Comparison of ENCODE assay signal across 1 cellular context in genomic region chr2:119753041-119753929, GRCh38.
A peak's percentile ranks its signal among the peaks of the same experiment; 100 is the strongest.
TF ChIP-seq lines count a peak whose summit lies in the region.

No MANE protein-coding gene starts in this region.

TF ChIP-seq in K562, 482 proteins besides CTCF, POLR2A, EP300 and RAD21 (continued from another document and continues in another):
- no peak for TF ChIP-seq ZNF395 (CRISPR knock-in tag; IDR thresholded peaks at IDR 0.05)
- TF ChIP-seq CBFB (CRISPR knock-in tag; IDR thresholded peaks at IDR 0.05): no peak
- no peak for TF ChIP-seq HMG20B (CRISPR knock-in tag; IDR thresholded peaks at IDR 0.05)
- no peak for TF ChIP-seq MTA3 (IDR thresholded peaks at IDR 0.05; ENCODE audit: borderline replicate concordance)
- TF ChIP-seq SNIP1 (IDR thresholded peaks at IDR 0.05; ENCODE audit: low read depth): no peak
- no peak for TF ChIP-seq ZNF280B (CRISPR knock-in tag; IDR thresholded peaks at IDR 0.05)
- TF ChIP-seq ZNF274 (IDR thresholded peaks at IDR 0.05; ENCODE audit: borderline replicate concordance, low read depth, low read length): no peak
- TF ChIP-seq ZBTB2 (IDR thresholded peaks at IDR 0.05): no peak
- TF ChIP-seq E2F6 (IDR thresholded peaks at IDR 0.05; ENCODE audit: borderline replicate concordance in 1 of 2, extremely low read depth in 1 of 2, insufficient read depth in 1 of 2, insufficient read length in 1 of 2, low read depth in 1 of 2, low read length in 1 of 2, poor library complexity in 1 of 2, severe bottlenecking in 1 of 2): no peak
- TF ChIP-seq HMGXB4 (CRISPR knock-in tag; IDR thresholded peaks at IDR 0.05): no peak
- no peak for TF ChIP-seq RUNX1 (IDR thresholded peaks at IDR 0.05; ENCODE audit: low read depth)
- TF ChIP-seq POLR2H (tag; IDR thresholded peaks at IDR 0.05; ENCODE audit: low read depth): no peak
- 0 out of 2 replicates have a peak, but pooled peaks have one; percentile 67 for TF ChIP-seq CC2D1A (IDR thresholded peaks at IDR 0.05)
- TF ChIP-seq ZNF586 (CRISPR knock-in tag; conservative IDR thresholded peaks at IDR 0.05): no peak
- no peak for TF ChIP-seq USF1 (CRISPR knock-in tag; IDR thresholded peaks at IDR 0.05)
- no peak for TF ChIP-seq ZNF121 (CRISPR knock-in tag; conservative IDR thresholded peaks at IDR 0.05)
- TF ChIP-seq RREB1 (CRISPR knock-in tag; IDR thresholded peaks at IDR 0.05): no peak
- TF ChIP-seq ZNF511 (CRISPR knock-in tag; IDR thresholded peaks at IDR 0.05): no peak
- TF ChIP-seq TAF7 (tag; IDR thresholded peaks at IDR 0.05): no peak
- TF ChIP-seq HDAC6 (IDR thresholded peaks at IDR 0.05; ENCODE audit: low read depth, low read length): no peak
- TF ChIP-seq KAT7 (CRISPR knock-in tag; IDR thresholded peaks at IDR 0.05; ENCODE audit: borderline replicate concordance): no peak
- no peak for TF ChIP-seq TBL1XR1 (IDR thresholded peaks at IDR 0.05; ENCODE audit: low read length in 2 of 2)
- TF ChIP-seq SNRNP70 (optimal IDR thresholded peaks at IDR 0.05; ENCODE audit: low read depth, low read length): no peak
- TF ChIP-seq TRIM25 (IDR thresholded peaks at IDR 0.05; ENCODE audit: borderline replicate concordance): no peak
- TF ChIP-seq ARID2 (IDR thresholded peaks at IDR 0.05): peak; percentile 61
- TF ChIP-seq PKNOX1 (IDR thresholded peaks at IDR 0.05): peak; percentile 37
- TF ChIP-seq ARID3B (CRISPR knock-in tag; IDR thresholded peaks at IDR 0.05; ENCODE audit: borderline replicate concordance): no peak
- no peak for TF ChIP-seq MITF (IDR thresholded peaks at IDR 0.05)
- peak; percentile 18; the same call in 1 of the 2 replicates for TF ChIP-seq CXXC5 (CRISPR knock-in tag; IDR thresholded peaks at IDR 0.05)
- TF ChIP-seq BDP1 (IDR thresholded peaks at IDR 0.05; ENCODE audit: insufficient read depth, insufficient read length): no peak
- no peak for TF ChIP-seq ZNF134 (CRISPR knock-in tag; conservative IDR thresholded peaks at IDR 0.05)
- no peak for TF ChIP-seq NCOA4 (IDR thresholded peaks at IDR 0.05; ENCODE audit: partially characterized antibody)
- no peak for TF ChIP-seq SRSF9 (IDR thresholded peaks at IDR 0.05; ENCODE audit: borderline replicate concordance, low read depth, low read length)
